ENCODE assay signal across 1 cellular context in genomic region chr3:27521179-27521871, GRCh38.
A peak's percentile ranks its signal among the peaks of the same experiment; 100 is the strongest.
TF ChIP-seq lines count a peak whose summit lies in the region.

No MANE protein-coding gene starts in this region.

TF ChIP-seq in HepG2, 621 proteins besides CTCF, POLR2A, EP300 and RAD21 (continued from another document):
- TF ChIP-seq IKZF5 (CRISPR knock-in tag; IDR thresholded peaks at IDR 0.05): peak; percentile 57; the same call in 1 of the 2 replicates
- no peak for TF ChIP-seq ZNF468 (CRISPR knock-in tag; IDR thresholded peaks at IDR 0.05)
- TF ChIP-seq ZNF12 (CRISPR knock-in tag; IDR thresholded peaks at IDR 0.05): peak; percentile 41; the same call in 1 of the 2 replicates
- TF ChIP-seq ZFP90 (CRISPR knock-in tag; IDR thresholded peaks at IDR 0.05; ENCODE audit: borderline replicate concordance): no peak
TF ChIP-seq in HepG2: peak in this region for 57.
